Comparison of ENCODE assay signal across 8 cellular contexts in the genomic region with DNA sequence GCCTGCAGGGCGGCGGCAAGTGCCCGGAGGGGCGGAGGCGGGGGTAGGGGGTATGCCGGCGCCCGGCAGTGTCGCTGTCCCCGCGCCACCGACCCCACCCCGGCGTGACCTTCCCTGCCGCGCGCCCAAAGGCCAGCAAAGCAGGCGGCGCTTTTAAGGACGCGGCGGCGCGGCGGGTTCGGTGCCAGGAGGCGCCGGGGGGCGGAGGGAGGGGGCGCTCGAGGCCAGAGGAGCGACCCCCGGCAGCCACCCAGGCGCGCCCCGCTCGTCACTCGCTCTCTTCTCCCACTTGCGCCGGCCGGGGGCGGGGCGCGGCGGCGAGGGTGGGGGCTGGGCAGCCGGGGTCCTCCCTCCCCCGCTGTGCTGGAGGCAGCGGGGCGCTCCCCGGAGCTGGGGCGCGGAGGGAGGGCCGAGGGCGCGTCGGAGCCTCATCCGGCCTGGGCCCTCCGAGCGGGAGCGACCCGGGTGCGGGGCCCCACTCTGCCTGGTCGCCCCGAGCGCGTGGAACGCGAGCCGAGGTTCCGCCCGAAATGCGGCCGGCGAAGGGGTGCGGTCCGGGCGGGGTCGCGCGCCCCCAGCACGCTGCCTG. TPM values are rescaled to one million over a fixed set of nuclear protein-coding genes. Genes with fewer than 3 reads are reported as not detected.
DNase-seq lines count a peak whose midpoint lies in the region; ATAC-seq lines count a peak whose summit lies in the region.

No MANE protein-coding gene starts in this region.

- peak overlapping the region; percentile 100 for H3K4me2 ChIP-seq in skeletal muscle satellite cell (ENCODE audit: low read length)

- no peaks in the 10 kb centered on the region for H3K9me3 Mint-ChIP-seq in activated CD8-positive, alpha-beta memory T cell treated with anti-CD3 and anti-CD28 coated beads, Interleukin-2, amount 10 ng/mL, durations not matched to agents 7 days and 5 days (ENCODE audit: low read depth)

- H3K36me3 Mint-ChIP-seq in activated CD8-positive, alpha-beta memory T cell treated with anti-CD3 and anti-CD28 coated beads, Interleukin-2, amount 10 ng/mL, durations not matched to agents 7 days and 5 days: no peaks in the 10 kb centered on the region

- H3K27ac Mint-ChIP-seq in activated CD8-positive, alpha-beta memory T cell treated with anti-CD3 and anti-CD28 coated beads, Interleukin-2, amount 10 ng/mL, durations not matched to agents 7 days and 5 days: no peak overlapping the region

- no peaks in the 10 kb centered on the region for H3K9me3 ChIP-seq in iPS DF 6.9 (ENCODE audit: control insufficient read depth, insufficient read depth, low read length)
- no peaks in the 10 kb centered on the region for H3K9me3 ChIP-seq in skeletal muscle satellite cell (replicated peaks; ENCODE audit: low read length)

- peaks cover 62% of the 10 kb centered on the region for H3K27me3 ChIP-seq in iPS DF 6.9 (ENCODE audit: control insufficient read depth, insufficient read depth, low read length)
- H3K27me3 ChIP-seq in skeletal muscle satellite cell (ENCODE audit: control insufficient read depth, insufficient read depth, low read length): peaks cover 4% of the 10 kb centered on the region

- peak; percentile 43 for ATAC-seq in activated CD8-positive, alpha-beta memory T cell treated with anti-CD3 and anti-CD28 coated beads, Interleukin-2, amount 10 ng/mL, durations not matched to agents 7 days and 5 days
- ATAC-seq in GM19397 (IDR thresholded peaks at IDR 0.05; ENCODE audit: unreplicated experiment) (no peak), GM19324 (IDR thresholded peaks at IDR 0.05; ENCODE audit: low FRiP score, unreplicated experiment) (no peak)

- WGBS in iPS DF 6.9 (ENCODE audit: insufficient coverage, insufficient read length): no CpG with 5 or more reads among the region's 82 CpGs

- H3K4me3 ChIP-seq in iPS DF 6.9 (ENCODE audit: low read length) (peak overlapping the region; percentile 5; the same call in 1 of the 2 replicates), skeletal muscle satellite cell (ENCODE audit: low read length) (peak overlapping the region; percentile 84)

- peaks cover 55% of the 10 kb centered on the region for H3K27me3 Mint-ChIP-seq in activated CD8-positive, alpha-beta memory T cell treated with anti-CD3 and anti-CD28 coated beads, Interleukin-2, amount 10 ng/mL, durations not matched to agents 7 days and 5 days

- H3K9ac ChIP-seq in skeletal muscle satellite cell (ENCODE audit: low read depth, low read length): peak overlapping the region; percentile 95

- H3K27ac ChIP-seq in iPS DF 6.9 (ENCODE audit: low read length): no peak overlapping the region

- H3K4me1 ChIP-seq in iPS DF 6.9 (ENCODE audit: control insufficient read depth, insufficient read depth, low read length) (peaks cover 7% of the 10 kb centered on the region), skeletal muscle satellite cell (ENCODE audit: control insufficient read depth, insufficient read depth, low read length) (peaks cover 38% of the 10 kb centered on the region)

- H3K36me3 ChIP-seq in iPS DF 6.9 (ENCODE audit: control insufficient read depth, insufficient read depth, low read length) (no peaks in the 10 kb centered on the region), skeletal muscle satellite cell (ENCODE audit: insufficient read depth, low read length) (no peaks in the 10 kb centered on the region)

- no peak for DNase-seq in activated CD8-positive, alpha-beta memory T cell treated with anti-CD3 and anti-CD28 coated beads, Interleukin-2, amount 10 ng/mL, durations not matched to agents 7 days and 5 days
- DNase-seq in activated CD8-positive, alpha-beta memory T cell treated with anti-CD3 and anti-CD28 coated beads, Interleukin-2, amount 50 U/mL, for 48 hours: no peak
- peak in 43 of 56 donors; percentile 39 to 93 (median 71) for DNase-seq in amygdala (lab: John Stamatoyannopoulos, UW)
- DNase-seq in iPS DF 6.9 (ENCODE audit: low read depth, low spot score): no peak
- DNase-seq in MV-4-11 (lab: John Stamatoyannopoulos, UW): no peak

- peak overlapping the region; percentile 54 for H3K4me3 Mint-ChIP-seq in activated CD8-positive, alpha-beta memory T cell treated with anti-CD3 and anti-CD28 coated beads, Interleukin-2, amount 10 ng/mL, durations not matched to agents 7 days and 5 days

- H3K4me1 Mint-ChIP-seq in activated CD8-positive, alpha-beta memory T cell treated with anti-CD3 and anti-CD28 coated beads, Interleukin-2, amount 10 ng/mL, durations not matched to agents 7 days and 5 days: no peaks in the 10 kb centered on the region

- CTCF ChIA-PET in activated CD8-positive, alpha-beta memory T cell treated with anti-CD3 and anti-CD28 coated beads, Interleukin-2, amount 10 ng/mL, durations not matched to agents 7 days and 5 days (lab: Charles Lee): interaction anchor here (1.0 kb wide), 1 partner anchor 10 kb away, joined by 3 read pairs; no protein-coding TSS in a partner anchor

RNA-seq across cellular contexts. Expression of gene BAHCC1, which starts 8.5 kb away (rescaled TPM):
- total RNA-seq in activated CD8-positive, alpha-beta memory T cell treated with anti-CD3 and anti-CD28 coated beads, Interleukin-2, amount 10 ng/mL, durations not matched to agents 7 days and 5 days: under 1 TPM; 0.23 to 0.64 TPM
- total RNA-seq in skeletal muscle satellite cell (2012; rRNA removed): 7.9 and 8.3 TPM in 2 replicates

Comparison
In these comparisons a context has a peak if more than half of its experiments do, and no peak if none do; other contexts are left out.
1. DNase-seq: peak in amygdala (43 of 56); none in activated CD8-positive, alpha-beta memory T cell treated with anti-CD3 and anti-CD28 coated beads, Interleukin-2, amount 10 ng/mL, durations not matched to agents 7 days and 5 days (single experiment), activated CD8-positive, alpha-beta memory T cell treated with anti-CD3 and anti-CD28 coated beads, Interleukin-2, amount 50 U/mL, for 48 hours (single experiment), iPS DF 6.9 (single experiment) and MV-4-11 (single experiment).